In genomic region chr9:91155181-91155580, GRCh38 we compare ENCODE assay signal across 16 cellular contexts.
A peak's percentile ranks its signal among the peaks of the same experiment; 100 is the strongest.
DNase-seq lines count a peak whose midpoint lies in the region; ATAC-seq and TF ChIP-seq lines count a peak whose summit lies in the region.
"Had no signal": no experiment of that assay in that cellular context is flagged by ENCODE, and none has a peak within 500 bp of the region (broad histone marks: within the 10 kb centered on the region; RNA-seq: fewer than 3 reads in every experiment).

No MANE protein-coding gene starts in this region.

- H3K27ac ChIP-seq in KMS-11 (peak overlapping the region; percentile 73), esophagus squamous epithelium (no peak overlapping the region)
- H3K27ac ChIP-seq: A549 had no signal

- POLR2A ChIA-PET in activated CD4-positive, alpha-beta T cell treated with anti-CD3 and anti-CD28 coated beads, Interleukin-2, amount 10 ng/mL, durations not matched to agents 7 days and 5 days (lab: Charles Lee), result no interaction called here

- no peak overlapping the region for H3K4me3 Mint-ChIP-seq in activated CD4-positive, alpha-beta T cell treated with anti-CD3 and anti-CD28 coated beads, Interleukin-2, amount 10 ng/mL, durations not matched to agents 24 days and 14 days
- no peak overlapping the region for H3K4me3 Mint-ChIP-seq in activated CD4-positive, alpha-beta T cell treated with anti-CD3 and anti-CD28 coated beads, Interleukin-2, amount 10 ng/mL, durations not matched to agents 7 days and 5 days
- H3K4me3 Mint-ChIP-seq in activated T-helper 17 cell treated with anti-CD3 and anti-CD28 coated beads, Interleukin-2, amount 50 U/mL, for 72 hours, result no peak overlapping the region
- H3K4me3 Mint-ChIP-seq in stimulated activated effector memory CD8-positive, alpha-beta T cell treated with anti-CD3 and anti-CD28 coated beads, Interleukin-12 subunit alpha, Interleukin-12 subunit beta, amount 100 ng/mL, for 72 hours, result peak overlapping the region; percentile 54

- peaks cover 22% of the 10 kb centered on the region for H3K9me3 Mint-ChIP-seq in activated CD4-positive, alpha-beta T cell treated with anti-CD3 and anti-CD28 coated beads, Interleukin-2, amount 10 ng/mL, durations not matched to agents 24 days and 14 days
- H3K9me3 Mint-ChIP-seq in activated CD4-positive, alpha-beta T cell treated with anti-CD3 and anti-CD28 coated beads, Interleukin-2, amount 10 ng/mL, durations not matched to agents 7 days and 5 days, result peaks cover 36% of the 10 kb centered on the region
- peaks cover 3% of the 10 kb centered on the region for H3K9me3 Mint-ChIP-seq in activated T-helper 17 cell treated with anti-CD3 and anti-CD28 coated beads, Interleukin-2, amount 50 U/mL, for 72 hours
- H3K9me3 Mint-ChIP-seq in stimulated activated effector memory CD8-positive, alpha-beta T cell treated with anti-CD3 and anti-CD28 coated beads, Interleukin-12 subunit alpha, Interleukin-12 subunit beta, amount 100 ng/mL, for 72 hours, result no peaks in the 10 kb centered on the region
- H3K9me3 Mint-ChIP-seq: CD8-positive, alpha-beta memory T cell had no signal

- 95 to 100% methylated on average over 1 to 6 of the region's 6 CpGs for WGBS in esophagus squamous epithelium, 2 donors

- H3K9ac ChIP-seq in KMS-11, result no peak overlapping the region

- no peak for DNase-seq in activated CD4-positive, alpha-beta T cell treated with anti-CD3 and anti-CD28 coated beads, Interleukin-2, amount 10 ng/mL, durations not matched to agents 24 days and 14 days
- DNase-seq in activated CD4-positive, alpha-beta T cell treated with anti-CD3 and anti-CD28 coated beads, Interleukin-2, amount 10 ng/mL, durations not matched to agents 7 days and 5 days, result no peak
- peak in 1 of 2 donors; percentile 49 for DNase-seq in stimulated activated effector memory CD8-positive, alpha-beta T cell treated with anti-CD3 and anti-CD28 coated beads, Interleukin-12 subunit alpha, Interleukin-12 subunit beta, amount 100 ng/mL, for 72 hours (ENCODE audit: low spot score in 2 of 2)
- no peak for DNase-seq in esophagus squamous epithelium (lab: John Stamatoyannopoulos, UW)
- DNase-seq: C1 segment of cervical spinal cord; CD8-positive, alpha-beta memory T cell; NCI-H1105; NCI-H2081; NCI-H446 treated with DMSO at 0.1 percent for 48 hours; OCI-M1; Right ventricle myocardium superior had no signal

- H3K36me3 ChIP-seq in KMS-11 (ENCODE audit: insufficient read depth) (no peaks in the 10 kb centered on the region), esophagus squamous epithelium (no peaks in the 10 kb centered on the region)

- H3K27ac Mint-ChIP-seq in activated CD4-positive, alpha-beta T cell treated with anti-CD3 and anti-CD28 coated beads, Interleukin-2, amount 10 ng/mL, durations not matched to agents 24 days and 14 days, result peak overlapping the region; percentile 90
- H3K27ac Mint-ChIP-seq in activated CD4-positive, alpha-beta T cell treated with anti-CD3 and anti-CD28 coated beads, Interleukin-2, amount 10 ng/mL, durations not matched to agents 7 days and 5 days, result no peak overlapping the region
- H3K27ac Mint-ChIP-seq in activated T-helper 17 cell treated with anti-CD3 and anti-CD28 coated beads, Interleukin-2, amount 50 U/mL, for 72 hours, result peak overlapping the region; percentile 33
- peak overlapping the region; percentile 98 for H3K27ac Mint-ChIP-seq in stimulated activated effector memory CD8-positive, alpha-beta T cell treated with anti-CD3 and anti-CD28 coated beads, Interleukin-12 subunit alpha, Interleukin-12 subunit beta, amount 100 ng/mL, for 72 hours

- H2AFZ ChIP-seq in KMS-11 (ENCODE audit: low read depth), result no peak overlapping the region

- no peaks in the 10 kb centered on the region for H4K20me1 ChIP-seq in KMS-11 (ENCODE audit: insufficient read depth)

- no peak for ATAC-seq in activated T-helper 17 cell treated with anti-CD3 and anti-CD28 coated beads, Interleukin-2, amount 50 U/mL, for 72 hours (replicated peaks)
- no peak for ATAC-seq in stimulated activated effector memory CD8-positive, alpha-beta T cell treated with anti-CD3 and anti-CD28 coated beads, Interleukin-12 subunit alpha, Interleukin-12 subunit beta, amount 100 ng/mL, for 72 hours
- ATAC-seq in HG03135 (IDR thresholded peaks at IDR 0.05; ENCODE audit: unreplicated experiment), result no peak
- ATAC-seq: A549, K562 had no signal

- CTCF ChIA-PET in activated CD4-positive, alpha-beta T cell treated with anti-CD3 and anti-CD28 coated beads, Interleukin-2, amount 10 ng/mL, durations not matched to agents 7 days and 5 days (lab: Charles Lee), result interaction anchor here (0.8 to 5.9 kb wide), 5 partner anchors 9 to 121 kb away, joined by 3 to 39 read pairs (median 3); no protein-coding TSS in a partner anchor

- no peak overlapping the region for H3K4me3 ChIP-seq in KMS-11 (IDR thresholded peaks at IDR 0.05; ENCODE audit: insufficient read depth, low read depth, low read length)
- no peak overlapping the region for H3K4me3 ChIP-seq in esophagus squamous epithelium
- H3K4me3 ChIP-seq: A549, K562 had no signal

- no peak for TF ChIP-seq POLR2A in esophagus squamous epithelium (IDR thresholded peaks at IDR 0.05)

- H3K4me1 ChIP-seq in KMS-11 (ENCODE audit: low read depth, poor library complexity, severe bottlenecking) (peaks cover 100% of the 10 kb centered on the region), esophagus squamous epithelium (peaks cover 3 to 18% (median 6%) of the 10 kb centered on the region in 3 donors)
- H3K4me1 ChIP-seq: A549 had no signal

- intact Hi-C loops in activated CD4-positive, alpha-beta T cell treated with anti-CD3 and anti-CD28 coated beads, Interleukin-2, amount 10 ng/mL, durations not matched to agents 24 days and 14 days (cut with micrococcal nuclease), result no loop called here
- intact Hi-C loops in esophagus squamous epithelium (cut with DNase I), result no loop called here

- peaks cover 73% of the 10 kb centered on the region for H3K79me2 ChIP-seq in KMS-11 (ENCODE audit: insufficient read depth, low read depth)

- H3K36me3 Mint-ChIP-seq in activated CD4-positive, alpha-beta T cell treated with anti-CD3 and anti-CD28 coated beads, Interleukin-2, amount 10 ng/mL, durations not matched to agents 24 days and 14 days (ENCODE audit: low read depth), result peaks cover 63% of the 10 kb centered on the region
- peaks cover 67% of the 10 kb centered on the region for H3K36me3 Mint-ChIP-seq in activated CD4-positive, alpha-beta T cell treated with anti-CD3 and anti-CD28 coated beads, Interleukin-2, amount 10 ng/mL, durations not matched to agents 7 days and 5 days (ENCODE audit: low read depth)
- H3K36me3 Mint-ChIP-seq in activated T-helper 17 cell treated with anti-CD3 and anti-CD28 coated beads, Interleukin-2, amount 50 U/mL, for 72 hours (ENCODE audit: low read depth), result peaks cover 9% of the 10 kb centered on the region
- peaks cover 52% of the 10 kb centered on the region for H3K36me3 Mint-ChIP-seq in stimulated activated effector memory CD8-positive, alpha-beta T cell treated with anti-CD3 and anti-CD28 coated beads, Interleukin-12 subunit alpha, Interleukin-12 subunit beta, amount 100 ng/mL, for 72 hours

- H3K4me2 ChIP-seq in KMS-11, result no peak overlapping the region; the same call in 1 of the 2 replicates
- H3K4me2 ChIP-seq: A549 had no signal

- H3K4me1 Mint-ChIP-seq in activated CD4-positive, alpha-beta T cell treated with anti-CD3 and anti-CD28 coated beads, Interleukin-2, amount 10 ng/mL, durations not matched to agents 24 days and 14 days, result peaks cover 78% of the 10 kb centered on the region
- peaks cover 80% of the 10 kb centered on the region for H3K4me1 Mint-ChIP-seq in activated CD4-positive, alpha-beta T cell treated with anti-CD3 and anti-CD28 coated beads, Interleukin-2, amount 10 ng/mL, durations not matched to agents 7 days and 5 days
- H3K4me1 Mint-ChIP-seq in activated T-helper 17 cell treated with anti-CD3 and anti-CD28 coated beads, Interleukin-2, amount 50 U/mL, for 72 hours, result peaks cover 36% of the 10 kb centered on the region
- peaks cover 76% of the 10 kb centered on the region for H3K4me1 Mint-ChIP-seq in stimulated activated effector memory CD8-positive, alpha-beta T cell treated with anti-CD3 and anti-CD28 coated beads, Interleukin-12 subunit alpha, Interleukin-12 subunit beta, amount 100 ng/mL, for 72 hours

- H3K27me3 Mint-ChIP-seq in activated CD4-positive, alpha-beta T cell treated with anti-CD3 and anti-CD28 coated beads, Interleukin-2, amount 10 ng/mL, durations not matched to agents 24 days and 14 days, result no peaks in the 10 kb centered on the region
- no peaks in the 10 kb centered on the region for H3K27me3 Mint-ChIP-seq in activated CD4-positive, alpha-beta T cell treated with anti-CD3 and anti-CD28 coated beads, Interleukin-2, amount 10 ng/mL, durations not matched to agents 7 days and 5 days
- H3K27me3 Mint-ChIP-seq in activated T-helper 17 cell treated with anti-CD3 and anti-CD28 coated beads, Interleukin-2, amount 50 U/mL, for 72 hours, result no peaks in the 10 kb centered on the region
- H3K27me3 Mint-ChIP-seq: CD8-positive, alpha-beta memory T cell had no signal

- H3K27me3 ChIP-seq in KMS-11 (ENCODE audit: insufficient read depth, low read depth), result no peaks in the 10 kb centered on the region
- H3K27me3 ChIP-seq in esophagus squamous epithelium, result no peaks in the 10 kb centered on the region

- TF ChIP-seq CTCF in KMS-11 (conservative IDR thresholded peaks at IDR 0.05; ENCODE audit: low read depth, low read length) (no peak), esophagus squamous epithelium (IDR thresholded peaks at IDR 0.05) (no peak)

- H3K9me3 ChIP-seq in esophagus squamous epithelium, result no peaks in the 10 kb centered on the region
